In genomic region chr9:35954942-35955546, GRCh38 we compare ENCODE assay signal across 8 cellular contexts. TPM values are rescaled to one million over a fixed set of nuclear protein-coding genes. Genes with fewer than 3 reads are reported as not detected.
DNase-seq lines count a peak whose midpoint lies in the region; ATAC-seq and TF ChIP-seq lines count a peak whose summit lies in the region.

No MANE protein-coding gene starts in this region.

- no peak overlapping the region for H4K91ac ChIP-seq in neuronal stem cell (ENCODE audit: low read depth, low read length, poor library complexity)

- no peak overlapping the region for H2BK15ac ChIP-seq in neuronal stem cell (ENCODE audit: low read length)

- H3K36me3 Mint-ChIP-seq in Calu3 (ENCODE audit: insufficient read depth, unreplicated experiment) = no peaks in the 10 kb centered on the region
- H3K36me3 Mint-ChIP-seq in activated CD8-positive, alpha-beta T cell treated with anti-CD3 and anti-CD28 coated beads for 36 hours (ENCODE audit: low read depth) = no peaks in the 10 kb centered on the region

- peak; percentile 34 for DNase-seq in Calu3
- peak; percentile 74 for DNase-seq in HEK293T (ENCODE audit: extremely low spot score)
- peak; percentile 73 for DNase-seq in NCI-H748 (lab: John Stamatoyannopoulos, UW; ENCODE audit: unreplicated experiment)
- peak; percentile 67 for DNase-seq in activated CD8-positive, alpha-beta T cell treated with anti-CD3 and anti-CD28 coated beads for 36 hours
- DNase-seq in fibroblast of pulmonary artery (ENCODE audit: low read depth) = peak; percentile 92
- peak; percentile 57 for DNase-seq in neuronal stem cell (ENCODE audit: low spot score)

- no peaks in the 10 kb centered on the region for H3K9me3 ChIP-seq in neuronal stem cell (replicated peaks in 1 of 2; ENCODE audit: control insufficient read depth in 2 of 2, insufficient read depth in 1 of 2, low read depth in 1 of 2, low read length in 2 of 2)

- no peak overlapping the region for H4K8ac ChIP-seq in neuronal stem cell (ENCODE audit: low read depth, low read length)

- H3K4me2 ChIP-seq in neuronal stem cell (ENCODE audit: insufficient read depth, low read length, poor library complexity, severe bottlenecking) = no peak overlapping the region

- H2BK12ac ChIP-seq in neuronal stem cell (ENCODE audit: low read length) = no peak overlapping the region

- no peak overlapping the region for H3K23ac ChIP-seq in neuronal stem cell (ENCODE audit: low read depth, low read length, poor library complexity)

- no peak overlapping the region for H3K4me3 ChIP-seq in fibroblast of pulmonary artery (replicated peaks; ENCODE audit: low read depth, low read length)
- no peak overlapping the region for H3K4me3 ChIP-seq in neuronal stem cell (ENCODE audit: low read length in 2 of 2)

- peak; percentile 80 for ATAC-seq in activated CD8-positive, alpha-beta T cell treated with anti-CD3 and anti-CD28 coated beads for 36 hours
- no peak for ATAC-seq in GM21786 (IDR thresholded peaks at IDR 0.05; ENCODE audit: unreplicated experiment)
- ATAC-seq in HG03439 (IDR thresholded peaks at IDR 0.05; ENCODE audit: unreplicated experiment) = no peak

- H3K27me3 ChIP-seq in neuronal stem cell (ENCODE audit: control insufficient read depth in 3 of 3, insufficient read depth in 3 of 3, low read depth in 1 of 3, low read length in 3 of 3) = peaks cover 0 to 36% (median 3%) of the 10 kb centered on the region in 3 experiments

- TF ChIP-seq CTCF in Calu3 (IDR thresholded peaks at IDR 0.05; ENCODE audit: unreplicated experiment) = peak; percentile 58
- peak; percentile 79 for TF ChIP-seq CTCF in activated CD8-positive, alpha-beta T cell treated with anti-CD3 and anti-CD28 coated beads for 36 hours (IDR thresholded peaks at IDR 0.05)
- TF ChIP-seq CTCF in fibroblast of pulmonary artery (IDR thresholded peaks at IDR 0.05; ENCODE audit: low read length, missing control alignments) = peak; percentile 93

- no peak overlapping the region for H3K18ac ChIP-seq in neuronal stem cell (ENCODE audit: low read length)

- peaks cover 40% of the 10 kb centered on the region for H3K27me3 Mint-ChIP-seq in Calu3 (ENCODE audit: unreplicated experiment)
- H3K27me3 Mint-ChIP-seq in activated CD8-positive, alpha-beta T cell treated with anti-CD3 and anti-CD28 coated beads for 36 hours = peaks cover 4% of the 10 kb centered on the region

- H2AK5ac ChIP-seq in neuronal stem cell (ENCODE audit: low read depth, low read length) = no peak overlapping the region

- H2AFZ ChIP-seq in neuronal stem cell (ENCODE audit: low read length) = peak overlapping the region; percentile 53

- H3K27ac ChIP-seq in neuronal stem cell (replicated peaks; ENCODE audit: low read length) = no peak overlapping the region

- H3K4ac ChIP-seq in neuronal stem cell (ENCODE audit: low read length) = no peak overlapping the region

- no peak overlapping the region for H2BK5ac ChIP-seq in neuronal stem cell (ENCODE audit: low read length)

- no peaks in the 10 kb centered on the region for H3K36me3 ChIP-seq in neuronal stem cell (replicated peaks in 1 of 2; ENCODE audit: control insufficient read depth in 2 of 2, insufficient read depth in 2 of 2, low read length in 2 of 2)

- H3K9ac ChIP-seq in neuronal stem cell (ENCODE audit: low read depth, low read length, poor library complexity) = no peak overlapping the region

- no TSS peak for BruUV-seq in Calu3 (replicated peaks; lab: Mats Ljungman, UMichigan)

- H3K4me1 ChIP-seq in neuronal stem cell (ENCODE audit: control insufficient read depth in 2 of 2, insufficient read depth in 1 of 2, low read depth in 1 of 2, low read length in 2 of 2) = no peaks in the 10 kb centered on the region

- H3K14ac ChIP-seq in neuronal stem cell (ENCODE audit: low read length) = no peak overlapping the region

- no peak overlapping the region for H2BK120ac ChIP-seq in neuronal stem cell (ENCODE audit: low read depth, low read length)

- no peaks in the 10 kb centered on the region for H3K4me1 Mint-ChIP-seq in Calu3 (ENCODE audit: low read depth, unreplicated experiment)
- H3K4me1 Mint-ChIP-seq in activated CD8-positive, alpha-beta T cell treated with anti-CD3 and anti-CD28 coated beads for 36 hours (ENCODE audit: low read depth) = no peaks in the 10 kb centered on the region

- intact Hi-C loops in Calu3 (cut with micrococcal nuclease; ENCODE audit: unreplicated experiment) = loop anchor here (1.0 kb wide), 1 partner anchor 68 kb away; no protein-coding TSS in a partner anchor
- intact Hi-C loops in activated CD8-positive, alpha-beta T cell treated with anti-CD3 and anti-CD28 coated beads for 36 hours (cut with micrococcal nuclease) = loop anchor here (5.0 kb wide), 1 partner anchor 67 kb away; no protein-coding TSS in a partner anchor

- no CpG with 5 or more reads among the region's 6 CpGs for WGBS in neuronal stem cell (ENCODE audit: extremely low coverage in 2 of 2, insufficient read length in 2 of 2, insufficient replicate concordance in 1 of 2), 2 donors

- no peak overlapping the region for H3K4me3 Mint-ChIP-seq in Calu3 (ENCODE audit: low read depth, unreplicated experiment)
- H3K4me3 Mint-ChIP-seq in activated CD8-positive, alpha-beta T cell treated with anti-CD3 and anti-CD28 coated beads for 36 hours = no peak overlapping the region

- POLR2A ChIA-PET in HEK293T (lab: Yijun Ruan, JAX) = no interaction called here
- POLR2A ChIA-PET in activated CD8-positive, alpha-beta T cell treated with anti-CD3 and anti-CD28 coated beads for 36 hours (lab: Charles Lee) = no interaction called here

- H3K27ac Mint-ChIP-seq in Calu3 (ENCODE audit: unreplicated experiment) = no peak overlapping the region
- no peak overlapping the region for H3K27ac Mint-ChIP-seq in activated CD8-positive, alpha-beta T cell treated with anti-CD3 and anti-CD28 coated beads for 36 hours

- H3K9me3 Mint-ChIP-seq in Calu3 (ENCODE audit: low read depth, unreplicated experiment) = no peaks in the 10 kb centered on the region
- H3K9me3 Mint-ChIP-seq in activated CD8-positive, alpha-beta T cell treated with anti-CD3 and anti-CD28 coated beads for 36 hours = no peaks in the 10 kb centered on the region

- CTCF ChIA-PET in Calu3 (lab: Charles Lee) (no interaction called here), HEK293T (lab: Yijun Ruan, JAX) (interaction anchor here (0.7 to 1.5 kb wide), 5 partner anchors 9 to 70 kb away, joined by 3 to 7 read pairs (median 3); no protein-coding TSS in a partner anchor)
- CTCF ChIA-PET in activated CD8-positive, alpha-beta T cell treated with anti-CD3 and anti-CD28 coated beads for 36 hours (lab: Charles Lee) = interaction anchor here (0.5 to 4.1 kb wide), 43 partner anchors 8 to 272 kb away, joined by 3 to 59 read pairs (median 4); partner anchors contain the start of gene RECK

- no peaks in the 10 kb centered on the region for H3K79me1 ChIP-seq in neuronal stem cell (ENCODE audit: low read depth, low read length)

TF ChIP-seq in HEK293T, 16 proteins besides CTCF, POLR2A, EP300 and RAD21:
- TF ChIP-seq L3MBTL2 (conservative IDR thresholded peaks at IDR 0.05) = no peak
- no peak for TF ChIP-seq NFRKB (IDR thresholded peaks at IDR 0.05)
- no peak for TF ChIP-seq FOXK2 (IDR thresholded peaks at IDR 0.05)
- no peak for TF ChIP-seq HDGF (IDR thresholded peaks at IDR 0.05; ENCODE audit: borderline replicate concordance)
- TF ChIP-seq ZNF384 (IDR thresholded peaks at IDR 0.05) = no peak
- TF ChIP-seq CTBP1 (IDR thresholded peaks at IDR 0.05; ENCODE audit: borderline replicate concordance) = no peak
- no peak for TF ChIP-seq FOXM1 (IDR thresholded peaks at IDR 0.05; ENCODE audit: borderline replicate concordance)
- TF ChIP-seq SP1 (IDR thresholded peaks at IDR 0.05) = no peak
TF ChIP-seq in HEK293T: peak in this region for 0.

RNA-seq across cellular contexts. Expression of gene OR2S2, which starts 2.9 kb away (rescaled TPM):
- not detected in 2 replicates for total RNA-seq in Calu3 (2022)
- not detected for total RNA-seq in activated CD8-positive, alpha-beta T cell treated with anti-CD3 and anti-CD28 coated beads for 36 hours
- polyA plus RNA-seq in neuronal stem cell (2013, experiment 1 of 2) = not detected
- not detected for polyA plus RNA-seq in neuronal stem cell (2013, experiment 2 of 2)

RNA-seq across cellular contexts. Expression of gene SPAAR, which starts 45.8 kb away (rescaled TPM):
- total RNA-seq in Calu3 (2022) = not detected in 2 replicates
- total RNA-seq in activated CD8-positive, alpha-beta T cell treated with anti-CD3 and anti-CD28 coated beads for 36 hours = not detected
- 0.11 TPM for polyA plus RNA-seq in neuronal stem cell (2013, experiment 1 of 2)
- 0.15 TPM for polyA plus RNA-seq in neuronal stem cell (2013, experiment 2 of 2)

RNA-seq across cellular contexts. Expression of gene HRCT1, which starts 49.0 kb away (rescaled TPM):
- total RNA-seq in Calu3 (2022) = 0.69 and 0.90 TPM in 2 replicates
- not detected for total RNA-seq in activated CD8-positive, alpha-beta T cell treated with anti-CD3 and anti-CD28 coated beads for 36 hours
- 0.04 TPM for polyA plus RNA-seq in neuronal stem cell (2013, experiment 1 of 2)
- 0.08 TPM for polyA plus RNA-seq in neuronal stem cell (2013, experiment 2 of 2)

Comparison
In these comparisons a context has a peak if more than half of its experiments do, and no peak if none do; other contexts are left out.
1. DNase-seq: peak in every context shown above with its lines; median percentile 92 in fibroblast of pulmonary artery; 74 in HEK293T; 73 in NCI-H748; 67 in activated CD8-positive, alpha-beta T cell treated with anti-CD3 and anti-CD28 coated beads for 36 hours; 57 in neuronal stem cell; 34 in Calu3.